Comparison of ENCODE assay signal across 30 cellular contexts in the genomic region with DNA sequence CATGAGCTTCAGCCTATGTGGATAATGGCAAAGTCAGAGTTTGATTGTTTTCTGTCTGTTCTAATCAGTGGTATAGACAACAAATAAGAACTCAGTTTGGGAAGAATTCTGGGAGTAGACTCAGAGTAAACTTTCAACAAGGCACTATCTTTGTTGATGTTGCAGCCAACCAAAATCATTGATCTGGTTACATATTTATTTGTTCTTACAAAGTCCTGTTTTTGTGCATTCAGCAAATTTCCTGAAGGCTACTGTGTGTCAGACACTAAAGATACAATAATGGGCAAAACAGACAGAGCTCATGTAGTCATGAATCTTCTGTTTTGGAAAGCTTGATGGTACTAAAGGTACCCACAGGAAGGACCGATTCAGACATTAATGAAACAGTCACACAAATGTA. TPM values are rescaled to one million over a fixed set of nuclear protein-coding genes. Genes with fewer than 3 reads are reported as not detected.
"Had no signal": no experiment of that assay in that cellular context is flagged by ENCODE, and none has a peak within 500 bp of the region (broad histone marks: within the 10 kb centered on the region; RNA-seq: fewer than 3 reads in every experiment).

No MANE protein-coding gene starts in this region.

- H3K9ac ChIP-seq: neural progenitor cell, parathyroid adenoma had no signal

- H3K4me2 ChIP-seq: neural progenitor cell, smooth muscle cell had no signal

- H3K36me3 ChIP-seq: neural progenitor cell, ovary, spleen, suprapubic skin, tibial artery, transverse colon, upper lobe of right lung, uterus had no signal

- DNase-seq: natural killer cell; occipital lobe; ovary; posterior cingulate gyrus; psoas muscle; right cardiac atrium; spleen; stimulated activated CD4-positive, alpha-beta T cell treated with anti-CD3 and anti-CD28 coated beads, Interleukin-12 subunit alpha, Interleukin-12 subunit beta, amount 100 ng/mL, for 4 hours; stimulated activated CD4-positive, alpha-beta T cell treated with anti-CD3 and anti-CD28 coated beads, Interleukin-1b, Interleukin-23, amount 100 ng/mL, for 48 hours; stimulated activated CD4-positive, alpha-beta T cell treated with anti-CD3 and anti-CD28 coated beads, Interleukin-4, amount 100 ng/mL, for 1 hour; stimulated activated CD4-positive, alpha-beta T cell treated with anti-CD3 and anti-CD28 coated beads, Interleukin-4, amount 100 ng/mL, for 4 hours; stimulated activated CD8-positive, alpha-beta memory T cell treated with anti-CD3 and anti-CD28 coated beads, Interleukin-4, amount 100 ng/mL, for 48 hours; stimulated activated naive CD4-positive, alpha-beta T cell; stimulated activated naive CD8-positive, alpha-beta T cell treated with anti-CD3 and anti-CD28 coated beads, Interleukin-15, amount 100 ng/mL, for 72 hours; stimulated activated naive CD8-positive, alpha-beta T cell treated with anti-CD3 and anti-CD28 coated beads, Interleukin-15, Interleukin-2, amounts not matched to agents 100 U/mL and 50 U/mL, for 24 hours; substantia nigra; testis; tibial artery; transverse colon; upper lobe of right lung; uterus had no signal

- H2AFZ ChIP-seq: neural progenitor cell, parathyroid adenoma had no signal

- ATAC-seq: natural killer cell; psoas muscle; right cardiac atrium; sciatic nerve; stimulated activated memory B cell treated with anti-CD40 and anti-IgM and Interleukin-4, amounts not matched to agents 10 μg/mL and 1 μg/mL and 100 μg/mL, for 72 hours; stimulated activated naive CD8-positive, alpha-beta T cell treated with anti-CD3 and anti-CD28 coated beads, Interleukin-15, amount 100 ng/mL, for 72 hours; stimulated activated naive CD8-positive, alpha-beta T cell treated with anti-CD3 and anti-CD28 coated beads, Interleukin-15, Interleukin-2, amounts not matched to agents 100 U/mL and 50 U/mL, for 24 hours; upper lobe of right lung had no signal

- H3K4me3 ChIP-seq: neural progenitor cell, ovary, psoas muscle, skin epidermis, smooth muscle cell, spleen, suprapubic skin, testis, tibial artery, transverse colon, upper lobe of right lung, uterus had no signal

- H3K27me3 ChIP-seq: neural progenitor cell, spleen, suprapubic skin, testis, tibial artery, transverse colon, upper lobe of right lung, uterus had no signal

- H3K9me3 ChIP-seq: ovary, psoas muscle, spleen, suprapubic skin, testis, tibial artery, transverse colon, upper lobe of right lung, uterus had no signal

- H3K27ac ChIP-seq: neural progenitor cell, ovary, parathyroid adenoma, psoas muscle, skin epidermis, spleen, suprapubic skin, testis, tibial artery, transverse colon, upper lobe of right lung, uterus had no signal

- H3K4me1 ChIP-seq: neural progenitor cell, parathyroid adenoma, psoas muscle, spleen, suprapubic skin, testis, tibial artery, transverse colon, upper lobe of right lung, uterus had no signal

RNA-seq across cellular contexts. Expression of gene GRM7, which starts 55.0 kb away (rescaled TPM):
- total RNA-seq: natural killer cell, osteoblast, psoas muscle, renal cortical epithelial cell, right cardiac atrium, smooth muscle cell, upper lobe of right lung had no signal
- polyA plus RNA-seq: right cardiac atrium, smooth muscle cell had no signal
